ENCODE assay signal across 18 cellular contexts in the genomic region with DNA sequence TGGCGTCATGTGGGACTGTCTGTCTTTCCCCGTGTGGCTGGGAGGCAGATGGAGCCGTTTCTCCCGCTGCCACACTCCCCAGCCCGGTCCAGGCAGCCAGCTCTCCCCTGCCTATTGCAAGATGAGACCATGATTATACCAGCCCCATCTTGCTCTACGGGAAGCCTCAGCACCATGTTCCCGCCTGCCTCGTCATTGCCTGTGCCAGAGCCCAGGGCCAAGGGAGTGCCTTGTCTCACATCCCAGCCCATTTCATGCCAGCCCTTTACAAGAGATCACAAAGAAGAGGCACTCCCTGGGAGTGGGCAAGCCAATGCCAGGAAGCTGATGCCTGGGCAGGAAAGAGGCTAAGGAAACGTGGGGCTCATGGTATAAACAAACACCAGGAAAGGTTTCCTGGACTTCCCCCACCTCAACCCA. TPM values are rescaled to one million over a fixed set of nuclear protein-coding genes. Genes with fewer than 3 reads are reported as not detected.
DNase-seq lines count a peak whose midpoint lies in the region; ATAC-seq and TF ChIP-seq lines count a peak whose summit lies in the region.
"Had no signal": no experiment of that assay in that cellular context is flagged by ENCODE, and none has a peak within 500 bp of the region (broad histone marks: within the 10 kb centered on the region; RNA-seq: fewer than 3 reads in every experiment).

No MANE protein-coding gene starts in this region.

- H3K27ac ChIP-seq in BLaER1 treated with 17β-estradiol and CSF1 and Interleukin-3, amounts not matched to agents 10 nM and 100 nM, result no peak overlapping the region
- H3K27ac ChIP-seq in DND-41 (ENCODE audit: low read length), result 0 out of 2 replicates have a peak overlapping the region, but pooled peaks have one; percentile 5
- H3K27ac ChIP-seq: VCaP had no signal

- no peak overlapping the region for H3K9ac ChIP-seq in BLaER1 treated with 17β-estradiol and CSF1 and Interleukin-3, amounts not matched to agents 10 nM and 100 nM
- H3K9ac ChIP-seq in DND-41 (ENCODE audit: low read depth, low read length), result no peak overlapping the region

- peaks cover 0 to 4% (median 0%) of the 10 kb centered on the region in 11 experiments; a peak in 1 of 22 replicates for H3K9me3 ChIP-seq in BLaER1 treated with 17β-estradiol and CSF1 and Interleukin-3, amounts not matched to agents 10 nM and 100 nM (replicated peaks in 1 of 11)
- H3K9me3 ChIP-seq in DND-41 (ENCODE audit: insufficient read depth, low read length, severe bottlenecking), result no peaks in the 10 kb centered on the region
- H3K9me3 ChIP-seq: heart right ventricle, right atrium auricular region had no signal

- no peak overlapping the region for H3K4me3 ChIP-seq in BLaER1 treated with 17β-estradiol and CSF1 and Interleukin-3, amounts not matched to agents 10 nM and 100 nM
- no peak overlapping the region for H3K4me3 ChIP-seq in DND-41 (ENCODE audit: low read depth in 1 of 2, low read length in 2 of 2)
- H3K4me3 ChIP-seq: heart right ventricle, right atrium auricular region had no signal

- TF ChIP-seq CTCF in DND-41 (IDR thresholded peaks at IDR 0.05; ENCODE audit: borderline replicate concordance, extremely low read depth, low read length, poor library complexity, severe bottlenecking), result no peak

- peaks cover 0 to 12% (median 0%) of the 10 kb centered on the region in 11 experiments; a peak in 2 of 22 replicates for H4K20me1 ChIP-seq in BLaER1 treated with 17β-estradiol and CSF1 and Interleukin-3, amounts not matched to agents 10 nM and 100 nM
- no peaks in the 10 kb centered on the region for H4K20me1 ChIP-seq in DND-41 (ENCODE audit: insufficient read depth, low read length)

- H3K36me3 ChIP-seq in BLaER1 treated with 17β-estradiol and CSF1 and Interleukin-3, amounts not matched to agents 10 nM and 100 nM, result peaks cover 34 to 98% (median 65%) of the 10 kb centered on the region in 11 experiments
- peaks cover 62% of the 10 kb centered on the region for H3K36me3 ChIP-seq in DND-41 (ENCODE audit: insufficient read depth, low read length)

- peak overlapping the region in 9 of 11 experiments; percentile 15 to 53 (median 30); a peak in 13 of 22 replicates for H3K4me2 ChIP-seq in BLaER1 treated with 17β-estradiol and CSF1 and Interleukin-3, amounts not matched to agents 10 nM and 100 nM
- H3K4me2 ChIP-seq in DND-41 (ENCODE audit: insufficient read depth, low read length), result no peak overlapping the region

- no peaks in the 10 kb centered on the region for H3K79me2 ChIP-seq in DND-41 (ENCODE audit: insufficient read depth, low read length)

- ATAC-seq in DND-41 (ENCODE audit: insufficient read depth, low read depth) (no peak), HG03442 (IDR thresholded peaks at IDR 0.05; ENCODE audit: unreplicated experiment) (no peak), GM19324 (IDR thresholded peaks at IDR 0.05; ENCODE audit: low FRiP score, unreplicated experiment) (no peak)
- ATAC-seq: Panc1 had no signal

- DNase-seq in DND-41 (no peak), cerebellum (ENCODE audit: low spot score) (peak; percentile 31), medulla oblongata (ENCODE audit: extremely low spot score) (peak; percentile 36), SW 1271 (lab: John Stamatoyannopoulos, UW) (no peak), T-helper 9 cell (no peak)
- DNase-seq: activated gamma-delta T cell treated with Interleukin-2 at 50 U/mL for 16 hours, aorta, cortex of kidney, MV-4-11, NCI-H2107, NCI-H82 had no signal

- H3K27me3 ChIP-seq in BLaER1 treated with 17β-estradiol and CSF1 and Interleukin-3, amounts not matched to agents 10 nM and 100 nM, result no peaks in the 10 kb centered on the region
- no peaks in the 10 kb centered on the region for H3K27me3 ChIP-seq in DND-41 (ENCODE audit: insufficient read depth, low read length, poor library complexity)
- H3K27me3 ChIP-seq: heart right ventricle, right atrium auricular region had no signal

- peaks cover 16 to 47% (median 32%) of the 10 kb centered on the region in 10 experiments for H3K4me1 ChIP-seq in BLaER1 treated with 17β-estradiol and CSF1 and Interleukin-3, amounts not matched to agents 10 nM and 100 nM
- H3K4me1 ChIP-seq in DND-41 (ENCODE audit: insufficient read depth, low read length), result no peaks in the 10 kb centered on the region

- no peak overlapping the region for H2AFZ ChIP-seq in DND-41 (ENCODE audit: low read depth, low read length)

RNA-seq across cellular contexts. Expression of a gene that starts 23.9 kb away (rescaled TPM):
- 5.8 TPM for total RNA-seq in cerebellum

Comparison
In these comparisons a context has a peak if more than half of its experiments do, and no peak if none do; other contexts are left out.
1. DNase-seq: peak in cerebellum (single experiment) and medulla oblongata (single experiment); none in DND-41 (single experiment), SW 1271 (0 of 2) and T-helper 9 cell (single experiment).